8 cellular contexts compared by ENCODE assay signal in genomic region chr7:130875265-130875741, GRCh38.
A peak's percentile ranks its signal among the peaks of the same experiment; 100 is the strongest.
DNase-seq lines count a peak whose midpoint lies in the region; ATAC-seq, FAIRE-seq and TF ChIP-seq lines count a peak whose summit lies in the region.

No MANE protein-coding gene starts in this region.

- no peaks in the 10 kb centered on the region for H3K4me1 Mint-ChIP-seq in Caco-2 (ENCODE audit: low read depth, unreplicated experiment)

- peak; percentile 57; the same call in 1 of the 2 replicates for TF ChIP-seq POLR2A in GM12878 (IDR thresholded peaks at IDR 0.05; ENCODE audit: low read depth, low read length)
- no peak for TF ChIP-seq POLR2A in tibial nerve (IDR thresholded peaks at IDR 0.05)

- 57% methylated on average over 6 of the region's 6 CpGs for WGBS in GM12878 (ENCODE audit: insufficient coverage, insufficient replicate concordance, low lambda C conversion rate, missing lambda C conversion rate)
- WGBS in tibial nerve, 2 donors = 35 to 44% methylated on average over 6 of the region's 6 CpGs

- no peaks in the 10 kb centered on the region for H3K27me3 Mint-ChIP-seq in Caco-2 (ENCODE audit: insufficient read depth, unreplicated experiment)

- RAD21 ChIA-PET in GM12878 (lab: Charles Lee; ENCODE audit: unreplicated experiment) = interaction anchor here (0.5 to 1.0 kb wide), 2 partner anchors 22 to 165 kb away, joined by 3 to 4 read pairs; no protein-coding TSS in a partner anchor

- no peak overlapping the region for H3K4me3 ChIP-seq in Caco-2 (ENCODE audit: low read depth, low read length)
- no peak overlapping the region for H3K4me3 ChIP-seq in PC-9
- no peak overlapping the region for H3K4me3 ChIP-seq in GM12878
- no peak overlapping the region for H3K4me3 ChIP-seq in tibial nerve

- H3F3A ChIP-seq in PC-9 (ENCODE audit: insufficient read depth, low read depth) = peaks cover 93% of the 10 kb centered on the region

- H3K4me2 ChIP-seq in PC-9 (no peak overlapping the region), GM12878 (ENCODE audit: control insufficient read depth, insufficient read depth) (no peak overlapping the region)

- peak; percentile 75 to 86 for DNase-seq in Caco-2
- peak in 1 of 2 experiments; percentile 72 for DNase-seq in PC-9
- DNase-seq in GM12878 (ENCODE audit: low read depth, low spot score) = no peak
- peak; percentile 54 for DNase-seq in kidney glomerular epithelial cell (lab: John Stamatoyannopoulos, UW)
- no peak for DNase-seq in tibial nerve (ENCODE audit: low spot score in 2 of 2)
- DNase-seq in 8988T = no peak

- no peak for TF ChIP-seq EP300 in GM12878 (IDR thresholded peaks at IDR 0.05; ENCODE audit: borderline replicate concordance in 1 of 2, control insufficient read depth in 1 of 2, low read depth in 2 of 2, low read length in 2 of 2)
- TF ChIP-seq EP300 in tibial nerve (IDR thresholded peaks at IDR 0.05) = no peak

- H3K27ac ChIP-seq in PC-9 = no peak overlapping the region
- no peak overlapping the region for H3K27ac ChIP-seq in GM12878 (ENCODE audit: control insufficient read depth, insufficient read depth)
- peak overlapping the region; percentile 40 to 94 (median 78) for H3K27ac ChIP-seq in tibial nerve

- H3K4me1 ChIP-seq in Caco-2 (no peaks in the 10 kb centered on the region), PC-9 (replicated peaks; ENCODE audit: insufficient read depth) (no peaks in the 10 kb centered on the region), GM12878 (ENCODE audit: control insufficient read depth, insufficient read depth, low read length) (no peaks in the 10 kb centered on the region), tibial nerve (peaks cover 0 to 67% (median 40%) of the 10 kb centered on the region in 4 donors)

- peak; percentile 88 for TF ChIP-seq RAD21 in GM12878 (IDR thresholded peaks at IDR 0.05; ENCODE audit: insufficient read depth, low read depth, low read length)

- H3K36me3 ChIP-seq in Caco-2 (ENCODE audit: control insufficient read depth, insufficient read depth, low read length) = no peaks in the 10 kb centered on the region
- H3K36me3 ChIP-seq in PC-9 (ENCODE audit: low read depth) = peaks cover 87% of the 10 kb centered on the region
- H3K36me3 ChIP-seq in GM12878 (ENCODE audit: control insufficient read depth in 2 of 2, insufficient read depth in 2 of 2, low read length in 1 of 2) = peaks cover 7 to 34% of the 10 kb centered on the region in 2 experiments
- H3K36me3 ChIP-seq in tibial nerve = peaks cover 0 to 65% (median 0%) of the 10 kb centered on the region in 3 donors

- CTCF ChIA-PET in Caco-2 (lab: Charles Lee) (interaction anchor here (0.5 to 2.7 kb wide), 5 partner anchors 10 to 165 kb away, joined by 3 to 20 read pairs (median 4); no protein-coding TSS in a partner anchor), PC-9 (lab: Charles Lee) (interaction anchor here (0.5 to 1.1 kb wide), 4 partner anchors 21 to 165 kb away, joined by 3 to 4 read pairs (median 3); no protein-coding TSS in a partner anchor), GM12878 (lab: Yijun Ruan, JAX) (interaction anchor here (0.7 to 6.0 kb wide), 10 partner anchors 17 to 618 kb away, joined by 3 to 46 read pairs (median 4); no protein-coding TSS in a partner anchor)

- no peak overlapping the region for H3K27ac Mint-ChIP-seq in Caco-2 (ENCODE audit: unreplicated experiment)

- H3K9ac ChIP-seq in GM12878 (ENCODE audit: control insufficient read depth, insufficient read depth, low read length) = no peak overlapping the region

- H3K79me2 ChIP-seq in PC-9 (ENCODE audit: low read depth) (peaks cover 69% of the 10 kb centered on the region), GM12878 (ENCODE audit: control insufficient read depth, insufficient read depth, low read length) (no peaks in the 10 kb centered on the region)

- no peak overlapping the region for H3K4me3 Mint-ChIP-seq in Caco-2 (ENCODE audit: unreplicated experiment)

- ATAC-seq in GM21390 (IDR thresholded peaks at IDR 0.05; ENCODE audit: unreplicated experiment) (peak; percentile 51), GM12878 (peak; percentile 90), HG03139 (IDR thresholded peaks at IDR 0.05; ENCODE audit: unreplicated experiment) (no peak)

- POLR2A ChIA-PET in Caco-2 (lab: Charles Lee) (interaction anchor here (0.7 kb wide), 1 partner anchor 207 kb away, joined by 3 read pairs; no protein-coding TSS in a partner anchor), PC-9 (lab: Charles Lee; ENCODE audit: unreplicated experiment) (interaction anchor here (0.5 to 0.8 kb wide), 3 partner anchors 11 to 152 kb away, joined by 3 to 7 read pairs (median 3); no protein-coding TSS in a partner anchor), GM12878 (lab: Charles Lee) (no interaction called here)

- BruUV-seq in Caco-2 (replicated peaks; lab: Mats Ljungman, UMichigan) (no TSS peak), PC-9 (replicated peaks; lab: Mats Ljungman, UMichigan) (no TSS peak), GM12878 (replicated peaks; lab: Mats Ljungman, UMichigan) (no TSS peak)

- TF ChIP-seq CTCF in Caco-2 (IDR thresholded peaks at IDR 0.05; ENCODE audit: insufficient read depth in 1 of 2, low read depth in 1 of 2, low read length in 1 of 2, severe bottlenecking in 1 of 2, unreplicated experiment in 1 of 2) (peak; percentile 90 to 98), PC-9 (conservative IDR thresholded peaks at IDR 0.05) (peak; percentile 84), GM12878 (IDR thresholded peaks at IDR 0.05 in 2 of 3, conservative IDR thresholded peaks at IDR 0.05 in 1 of 3; ENCODE audit: control insufficient read depth in 2 of 3, extremely low read depth in 1 of 3, insufficient read depth in 1 of 3, low read depth in 3 of 3, low read length in 3 of 3) (peak; percentile 70 to 94 (median 88)), tibial nerve (IDR thresholded peaks at IDR 0.05) (peak; percentile 54 to 84 (median 70))

- SMC1A ChIA-PET in GM12878 (lab: Charles Lee; ENCODE audit: uncharacterized antibody, unreplicated experiment) = interaction anchor here (0.6 to 3.0 kb wide), 6 partner anchors 40 to 165 kb away, joined by 3 to 20 read pairs (median 4); no protein-coding TSS in a partner anchor

- no peaks in the 10 kb centered on the region for H3K9me3 Mint-ChIP-seq in Caco-2 (ENCODE audit: unreplicated experiment)

- H4K20me1 ChIP-seq in PC-9 (ENCODE audit: insufficient read depth) (peaks cover 65% of the 10 kb centered on the region), GM12878 (ENCODE audit: control insufficient read depth, insufficient read depth) (peaks cover 5% of the 10 kb centered on the region; the same call in 1 of the 2 replicates)

- H2AFZ ChIP-seq in PC-9 = no peak overlapping the region
- no peak overlapping the region for H2AFZ ChIP-seq in GM12878 (ENCODE audit: control insufficient read depth, low read depth, low read length)

- no peaks in the 10 kb centered on the region for H3K9me2 ChIP-seq in PC-9 (ENCODE audit: insufficient read depth)

- intact Hi-C loops in Caco-2 (cut with micrococcal nuclease; ENCODE audit: unreplicated experiment) (loop anchor here (1.0 to 5.0 kb wide), 4 partner anchors 21 to 632 kb away; no protein-coding TSS in a partner anchor), PC-9 (cut with micrococcal nuclease; ENCODE audit: unreplicated experiment) (no loop called here), GM12878 (cut with micrococcal nuclease; ENCODE audit: unreplicated experiment) (loop anchor here (1.0 kb wide), 1 partner anchor 165 kb away; no protein-coding TSS in a partner anchor)

- peaks cover 9% of the 10 kb centered on the region for H3K36me3 Mint-ChIP-seq in Caco-2 (ENCODE audit: insufficient read depth, unreplicated experiment)

- H3K27me3 ChIP-seq in Caco-2 (replicated peaks; ENCODE audit: control insufficient read depth, insufficient read depth, low read length) (no peaks in the 10 kb centered on the region), PC-9 (ENCODE audit: insufficient read depth, low read depth) (no peaks in the 10 kb centered on the region), GM12878 (replicated peaks in 1 of 2; ENCODE audit: control insufficient read depth in 2 of 2, insufficient read depth in 2 of 2, low read length in 1 of 2) (no peaks in the 10 kb centered on the region), tibial nerve (no peaks in the 10 kb centered on the region)

- in situ Hi-C loops in GM12878 (cut with MboI) = no loop called here

- H3K9me3 ChIP-seq in Caco-2 = no peaks in the 10 kb centered on the region
- no peaks in the 10 kb centered on the region for H3K9me3 ChIP-seq in PC-9 (ENCODE audit: insufficient read depth, low read depth)
- H3K9me3 ChIP-seq in GM12878 (replicated peaks; ENCODE audit: control insufficient read depth, insufficient read depth, low read length) = no peaks in the 10 kb centered on the region
- no peaks in the 10 kb centered on the region for H3K9me3 ChIP-seq in tibial nerve

- FAIRE-seq in GM12878 (lab: Jason Lieb, UNC) = no peak

TF ChIP-seq in GM12878, 131 proteins besides CTCF, POLR2A, EP300 and RAD21 (continues in another document):
- TF ChIP-seq PML (IDR thresholded peaks at IDR 0.05; ENCODE audit: low read length) (peak; percentile 51; the same call in 1 of the 2 replicates), ESRRA (IDR thresholded peaks at IDR 0.05; ENCODE audit: low read length) (no peak), POLR2AphosphoS2 (IDR thresholded peaks at IDR 0.05; ENCODE audit: low read depth, low read length) (no peak), RAD51 (IDR thresholded peaks at IDR 0.05) (no peak), GATAD2B (conservative IDR thresholded peaks at IDR 0.05; ENCODE audit: low read depth) (no peak), STAT3 (IDR thresholded peaks at IDR 0.05; ENCODE audit: low read depth, low read length) (no peak), IKZF1 (conservative IDR thresholded peaks at IDR 0.05) (no peak)
- TF ChIP-seq, protein P1, sequence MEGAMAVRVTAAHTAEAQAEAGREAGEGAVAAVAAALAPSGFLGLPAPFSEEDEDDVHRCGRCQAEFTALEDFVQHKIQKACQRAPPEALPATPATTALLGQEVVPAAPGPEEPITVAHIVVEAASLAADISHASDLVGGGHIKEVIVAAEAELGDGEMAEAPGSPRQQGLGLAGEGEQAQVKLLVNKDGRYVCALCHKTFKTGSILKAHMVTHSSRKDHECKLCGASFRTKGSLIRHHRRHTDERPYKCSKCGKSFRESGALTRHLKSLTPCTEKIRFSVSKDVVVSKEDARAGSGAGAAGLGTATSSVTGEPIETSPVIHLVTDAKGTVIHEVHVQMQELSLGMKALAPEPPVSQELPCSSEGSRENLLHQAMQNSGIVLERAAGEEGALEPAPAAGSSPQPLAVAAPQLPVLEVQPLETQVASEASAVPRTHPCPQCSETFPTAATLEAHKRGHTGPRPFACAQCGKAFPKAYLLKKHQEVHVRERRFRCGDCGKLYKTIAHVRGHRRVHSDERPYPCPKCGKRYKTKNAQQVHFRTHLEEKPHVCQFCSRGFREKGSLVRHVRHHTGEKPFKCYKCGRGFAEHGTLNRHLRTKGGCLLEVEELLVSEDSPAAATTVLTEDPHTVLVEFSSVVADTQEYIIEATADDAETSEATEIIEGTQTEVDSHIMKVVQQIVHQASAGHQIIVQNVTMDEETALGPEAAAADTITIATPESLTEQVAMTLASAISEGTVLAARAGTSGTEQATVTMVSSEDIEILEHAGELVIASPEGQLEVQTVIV (IDR thresholded peaks at IDR 0.05; ENCODE audit: borderline replicate concordance, partially characterized antibody) = no peak
- TF ChIP-seq, protein P2, sequence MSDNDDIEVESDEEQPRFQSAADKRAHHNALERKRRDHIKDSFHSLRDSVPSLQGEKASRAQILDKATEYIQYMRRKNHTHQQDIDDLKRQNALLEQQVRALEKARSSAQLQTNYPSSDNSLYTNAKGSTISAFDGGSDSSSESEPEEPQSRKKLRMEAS (IDR thresholded peaks at IDR 0.05; ENCODE audit: low read depth, low read length) = no peak

Comparison
In these comparisons a context has a peak if more than half of its experiments do, and no peak if none do; other contexts are left out.
1. DNase-seq: peak in Caco-2 (2 of 2) and kidney glomerular epithelial cell (single experiment); none in GM12878 (single experiment), tibial nerve (0 of 2) and 8988T (single experiment).
2. H3K27ac ChIP-seq: peak in tibial nerve (4 of 4); none in PC-9 (single experiment) and GM12878 (single experiment).
3. Peak in every context shown above with its lines, with median percentiles within 50 percentile points of each other: CTCF ChIP-seq.